In genomic region chr17:38562903-38563302, GRCh38 we compare ENCODE assay signal across 17 cellular contexts.
"Had no signal": no experiment of that assay in that cellular context is flagged by ENCODE, and none has a peak within 500 bp of the region (broad histone marks: within the 10 kb centered on the region; RNA-seq: fewer than 3 reads in every experiment).

No MANE protein-coding gene starts in this region.

- ATAC-seq: activated CD4-positive, alpha-beta T cell treated with anti-CD3 and anti-CD28 coated beads for 36 hours; effector memory CD8-positive, alpha-beta T cell; left ventricle myocardium superior; pancreas; stimulated activated naive CD8-positive, alpha-beta T cell treated with anti-CD3 and anti-CD28 coated beads, Interleukin-15, amount 100 ng/mL, for 72 hours had no signal

- H3K9me3 Mint-ChIP-seq: activated CD4-positive, alpha-beta memory T cell treated with anti-CD3 and anti-CD28 coated beads, Interleukin-2, amount 10 ng/mL, durations not matched to agents 7 days and 5 days; effector memory CD8-positive, alpha-beta T cell; neural crest cell; stimulated activated naive CD8-positive, alpha-beta T cell treated with anti-CD3 and anti-CD28 coated beads, Interleukin-15, amount 100 ng/mL, for 72 hours had no signal

- H3K4me3 ChIP-seq: colonic mucosa, pancreas had no signal

- H3K36me3 ChIP-seq: colonic mucosa, pancreas had no signal

- H3K27ac ChIP-seq: colonic mucosa, pancreas had no signal

- H3K27ac Mint-ChIP-seq: activated CD4-positive, alpha-beta T cell treated with anti-CD3 and anti-CD28 coated beads for 36 hours; effector memory CD8-positive, alpha-beta T cell; stimulated activated naive CD8-positive, alpha-beta T cell treated with anti-CD3 and anti-CD28 coated beads, Interleukin-15, amount 100 ng/mL, for 72 hours had no signal

- H3K9me3 ChIP-seq: colonic mucosa, pancreas had no signal

- DNase-seq: activated CD4-positive, alpha-beta memory T cell treated with anti-CD3 and anti-CD28 coated beads, Interleukin-2, amount 10 ng/mL, durations not matched to agents 7 days and 5 days; activated CD4-positive, alpha-beta T cell treated with anti-CD3 and anti-CD28 coated beads for 36 hours; activated CD8-positive, alpha-beta memory T cell treated with anti-CD3 and anti-CD28 coated beads, Interleukin-2, amount 50 U/mL, for 4 hours; activated naive CD4-positive, alpha-beta T cell treated with Interleukin-2 at 50 U/mL for 16 hours; caudate nucleus; colonic mucosa; effector memory CD8-positive, alpha-beta T cell; hippocampal formation; kidney; left ventricle myocardium superior; mesenchymal stem cell; pancreas; stimulated activated CD4-positive, alpha-beta T cell treated with anti-CD3 and anti-CD28 coated beads, Interleukin-15, amount 100 ng/mL, for 24 hours; stimulated activated CD4-positive, alpha-beta T cell treated with anti-CD3 and anti-CD28 coated beads, Interleukin-4, amount 100 ng/mL, for 24 hours; stimulated activated naive CD8-positive, alpha-beta T cell treated with anti-CD3 and anti-CD28 coated beads, Interleukin-15, amount 100 ng/mL, for 72 hours; SW 1271 had no signal

- H3K4me3 Mint-ChIP-seq: activated CD4-positive, alpha-beta memory T cell treated with anti-CD3 and anti-CD28 coated beads, Interleukin-2, amount 10 ng/mL, durations not matched to agents 7 days and 5 days; activated CD4-positive, alpha-beta T cell treated with anti-CD3 and anti-CD28 coated beads for 36 hours; neural crest cell had no signal
